ENCODE assay signal across 1 cellular context in the genomic region with DNA sequence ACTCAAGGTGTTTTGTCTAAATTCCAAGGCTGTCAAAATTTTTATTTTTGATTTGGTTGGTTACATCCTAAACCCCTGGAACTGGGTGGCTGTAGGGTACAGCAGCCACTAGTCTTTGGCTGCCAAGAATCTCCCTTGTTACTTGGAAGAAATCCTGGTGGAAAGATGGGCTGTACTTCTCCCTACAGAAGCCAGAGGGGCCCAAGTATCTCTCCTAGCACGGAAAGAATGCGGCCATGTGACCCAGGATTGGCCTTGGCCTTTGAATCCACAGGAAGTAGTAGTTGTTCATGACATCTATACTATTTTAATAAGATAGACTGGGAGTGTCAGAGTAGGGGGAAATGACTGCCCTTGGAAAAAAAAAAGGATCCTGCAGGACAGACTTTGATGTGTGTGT.
TF ChIP-seq lines count a peak whose summit lies in the region.

No MANE protein-coding gene starts in this region.

TF ChIP-seq in H1, 55 proteins besides CTCF, POLR2A, EP300 and RAD21:
- TF ChIP-seq, protein P1, sequence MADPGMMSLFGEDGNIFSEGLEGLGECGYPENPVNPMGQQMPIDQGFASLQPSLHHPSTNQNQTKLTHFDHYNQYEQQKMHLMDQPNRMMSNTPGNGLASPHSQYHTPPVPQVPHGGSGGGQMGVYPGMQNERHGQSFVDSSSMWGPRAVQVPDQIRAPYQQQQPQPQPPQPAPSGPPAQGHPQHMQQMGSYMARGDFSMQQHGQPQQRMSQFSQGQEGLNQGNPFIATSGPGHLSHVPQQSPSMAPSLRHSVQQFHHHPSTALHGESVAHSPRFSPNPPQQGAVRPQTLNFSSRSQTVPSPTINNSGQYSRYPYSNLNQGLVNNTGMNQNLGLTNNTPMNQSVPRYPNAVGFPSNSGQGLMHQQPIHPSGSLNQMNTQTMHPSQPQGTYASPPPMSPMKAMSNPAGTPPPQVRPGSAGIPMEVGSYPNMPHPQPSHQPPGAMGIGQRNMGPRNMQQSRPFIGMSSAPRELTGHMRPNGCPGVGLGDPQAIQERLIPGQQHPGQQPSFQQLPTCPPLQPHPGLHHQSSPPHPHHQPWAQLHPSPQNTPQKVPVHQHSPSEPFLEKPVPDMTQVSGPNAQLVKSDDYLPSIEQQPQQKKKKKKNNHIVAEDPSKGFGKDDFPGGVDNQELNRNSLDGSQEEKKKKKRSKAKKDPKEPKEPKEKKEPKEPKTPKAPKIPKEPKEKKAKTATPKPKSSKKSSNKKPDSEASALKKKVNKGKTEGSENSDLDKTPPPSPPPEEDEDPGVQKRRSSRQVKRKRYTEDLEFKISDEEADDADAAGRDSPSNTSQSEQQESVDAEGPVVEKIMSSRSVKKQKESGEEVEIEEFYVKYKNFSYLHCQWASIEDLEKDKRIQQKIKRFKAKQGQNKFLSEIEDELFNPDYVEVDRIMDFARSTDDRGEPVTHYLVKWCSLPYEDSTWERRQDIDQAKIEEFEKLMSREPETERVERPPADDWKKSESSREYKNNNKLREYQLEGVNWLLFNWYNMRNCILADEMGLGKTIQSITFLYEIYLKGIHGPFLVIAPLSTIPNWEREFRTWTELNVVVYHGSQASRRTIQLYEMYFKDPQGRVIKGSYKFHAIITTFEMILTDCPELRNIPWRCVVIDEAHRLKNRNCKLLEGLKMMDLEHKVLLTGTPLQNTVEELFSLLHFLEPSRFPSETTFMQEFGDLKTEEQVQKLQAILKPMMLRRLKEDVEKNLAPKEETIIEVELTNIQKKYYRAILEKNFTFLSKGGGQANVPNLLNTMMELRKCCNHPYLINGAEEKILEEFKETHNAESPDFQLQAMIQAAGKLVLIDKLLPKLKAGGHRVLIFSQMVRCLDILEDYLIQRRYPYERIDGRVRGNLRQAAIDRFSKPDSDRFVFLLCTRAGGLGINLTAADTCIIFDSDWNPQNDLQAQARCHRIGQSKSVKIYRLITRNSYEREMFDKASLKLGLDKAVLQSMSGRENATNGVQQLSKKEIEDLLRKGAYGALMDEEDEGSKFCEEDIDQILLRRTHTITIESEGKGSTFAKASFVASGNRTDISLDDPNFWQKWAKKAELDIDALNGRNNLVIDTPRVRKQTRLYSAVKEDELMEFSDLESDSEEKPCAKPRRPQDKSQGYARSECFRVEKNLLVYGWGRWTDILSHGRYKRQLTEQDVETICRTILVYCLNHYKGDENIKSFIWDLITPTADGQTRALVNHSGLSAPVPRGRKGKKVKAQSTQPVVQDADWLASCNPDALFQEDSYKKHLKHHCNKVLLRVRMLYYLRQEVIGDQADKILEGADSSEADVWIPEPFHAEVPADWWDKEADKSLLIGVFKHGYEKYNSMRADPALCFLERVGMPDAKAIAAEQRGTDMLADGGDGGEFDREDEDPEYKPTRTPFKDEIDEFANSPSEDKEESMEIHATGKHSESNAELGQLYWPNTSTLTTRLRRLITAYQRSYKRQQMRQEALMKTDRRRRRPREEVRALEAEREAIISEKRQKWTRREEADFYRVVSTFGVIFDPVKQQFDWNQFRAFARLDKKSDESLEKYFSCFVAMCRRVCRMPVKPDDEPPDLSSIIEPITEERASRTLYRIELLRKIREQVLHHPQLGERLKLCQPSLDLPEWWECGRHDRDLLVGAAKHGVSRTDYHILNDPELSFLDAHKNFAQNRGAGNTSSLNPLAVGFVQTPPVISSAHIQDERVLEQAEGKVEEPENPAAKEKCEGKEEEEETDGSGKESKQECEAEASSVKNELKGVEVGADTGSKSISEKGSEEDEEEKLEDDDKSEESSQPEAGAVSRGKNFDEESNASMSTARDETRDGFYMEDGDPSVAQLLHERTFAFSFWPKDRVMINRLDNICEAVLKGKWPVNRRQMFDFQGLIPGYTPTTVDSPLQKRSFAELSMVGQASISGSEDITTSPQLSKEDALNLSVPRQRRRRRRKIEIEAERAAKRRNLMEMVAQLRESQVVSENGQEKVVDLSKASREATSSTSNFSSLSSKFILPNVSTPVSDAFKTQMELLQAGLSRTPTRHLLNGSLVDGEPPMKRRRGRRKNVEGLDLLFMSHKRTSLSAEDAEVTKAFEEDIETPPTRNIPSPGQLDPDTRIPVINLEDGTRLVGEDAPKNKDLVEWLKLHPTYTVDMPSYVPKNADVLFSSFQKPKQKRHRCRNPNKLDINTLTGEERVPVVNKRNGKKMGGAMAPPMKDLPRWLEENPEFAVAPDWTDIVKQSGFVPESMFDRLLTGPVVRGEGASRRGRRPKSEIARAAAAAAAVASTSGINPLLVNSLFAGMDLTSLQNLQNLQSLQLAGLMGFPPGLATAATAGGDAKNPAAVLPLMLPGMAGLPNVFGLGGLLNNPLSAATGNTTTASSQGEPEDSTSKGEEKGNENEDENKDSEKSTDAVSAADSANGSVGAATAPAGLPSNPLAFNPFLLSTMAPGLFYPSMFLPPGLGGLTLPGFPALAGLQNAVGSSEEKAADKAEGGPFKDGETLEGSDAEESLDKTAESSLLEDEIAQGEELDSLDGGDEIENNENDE (IDR thresholded peaks at IDR 0.05; ENCODE audit: insufficient replicate concordance, low read length): no peak
- TF ChIP-seq CREB1 (IDR thresholded peaks at IDR 0.05) (no peak), CBX8 (IDR thresholded peaks at IDR 0.05; ENCODE audit: borderline replicate concordance, low read depth, low read length) (no peak), EZH2 (IDR thresholded peaks at IDR 0.05; ENCODE audit: low read depth, low read length, severe bottlenecking) (no peak), EGR1 (IDR thresholded peaks at IDR 0.05; ENCODE audit: borderline replicate concordance, low read depth, low read length) (no peak), CEBPB (IDR thresholded peaks at IDR 0.05; ENCODE audit: low read depth, low read length) (no peak), ZNF274 (IDR thresholded peaks at IDR 0.05; ENCODE audit: borderline replicate concordance, extremely low read depth, low read length) (no peak), SIN3A (conservative IDR thresholded peaks at IDR 0.05 in 1 of 2, IDR thresholded peaks at IDR 0.05 in 1 of 2; ENCODE audit: low read depth in 1 of 2, low read length in 2 of 2) (no peak), NRF1 (IDR thresholded peaks at IDR 0.05; ENCODE audit: low read depth, low read length) (no peak), HDAC2 (IDR thresholded peaks at IDR 0.05; ENCODE audit: borderline replicate concordance in 1 of 2, low read depth in 2 of 2, low read length in 2 of 2) (no peak), CHD2 (IDR thresholded peaks at IDR 0.05; ENCODE audit: low read length) (no peak), TEAD4 (IDR thresholded peaks at IDR 0.05; ENCODE audit: low read depth, low read length) (peak; percentile 71), CHD1 (IDR thresholded peaks at IDR 0.05; ENCODE audit: low read depth, low read length) (no peak), ATF3 (IDR thresholded peaks at IDR 0.05; ENCODE audit: insufficient read depth, low read depth, low read length) (no peak), GABPA (IDR thresholded peaks at IDR 0.05; ENCODE audit: borderline replicate concordance, insufficient read depth, low read length) (no peak), RNF2 (IDR thresholded peaks at IDR 0.05; ENCODE audit: borderline replicate concordance, low read depth, low read length, missing control alignments, poor library complexity, severe bottlenecking) (no peak), USF2 (IDR thresholded peaks at IDR 0.05; ENCODE audit: low read length) (peak; percentile 44; the same call in 1 of the 2 replicates), JUN (IDR thresholded peaks at IDR 0.05; ENCODE audit: low read depth, low read length) (no peak), RBBP5 (IDR thresholded peaks at IDR 0.05; ENCODE audit: borderline replicate concordance, low read depth, low read length) (no peak), NANOG (IDR thresholded peaks at IDR 0.05; ENCODE audit: insufficient read depth, low read depth, low read length, poor library complexity, severe bottlenecking) (no peak)
- TF ChIP-seq, protein P2, sequence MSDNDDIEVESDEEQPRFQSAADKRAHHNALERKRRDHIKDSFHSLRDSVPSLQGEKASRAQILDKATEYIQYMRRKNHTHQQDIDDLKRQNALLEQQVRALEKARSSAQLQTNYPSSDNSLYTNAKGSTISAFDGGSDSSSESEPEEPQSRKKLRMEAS (IDR thresholded peaks at IDR 0.05): peak; percentile 38; the same call in 1 of the 2 replicates
